ENCODE assay signal across 19 cellular contexts in genomic region chr10:114258274-114258840, GRCh38. TPM values are rescaled to one million over a fixed set of nuclear protein-coding genes. Genes with fewer than 3 reads are reported as not detected.
DNase-seq lines count a peak whose midpoint lies in the region; ATAC-seq and TF ChIP-seq lines count a peak whose summit lies in the region.
"Had no signal": no experiment of that assay in that cellular context is flagged by ENCODE, and none has a peak within 500 bp of the region (broad histone marks: within the 10 kb centered on the region; RNA-seq: fewer than 3 reads in every experiment).

No MANE protein-coding gene starts in this region.

- H3K36me3 ChIP-seq in HUES6 (ENCODE audit: control insufficient read depth, insufficient read depth, low read length) (no peaks in the 10 kb centered on the region), mucosa of stomach (ENCODE audit: control insufficient read depth, insufficient read depth, low read length) (no peaks in the 10 kb centered on the region), esophagus squamous epithelium (no peaks in the 10 kb centered on the region)
- H3K36me3 ChIP-seq: neutrophil had no signal

- H3K4me1 ChIP-seq in HUES6 (ENCODE audit: control insufficient read depth, insufficient read depth, low read length) = peaks cover 13% of the 10 kb centered on the region; the same call in 1 of the 2 replicates
- H3K4me1 ChIP-seq in mucosa of stomach (ENCODE audit: control insufficient read depth, insufficient read depth, low read length) = peaks cover 29% of the 10 kb centered on the region
- peaks cover 0 to 19% (median 0%) of the 10 kb centered on the region in 3 donors for H3K4me1 ChIP-seq in esophagus squamous epithelium
- H3K4me1 ChIP-seq: body of pancreas, testis had no signal

- no peaks in the 10 kb centered on the region for H3K36me3 Mint-ChIP-seq in CD4-positive, alpha-beta T cell (ENCODE audit: low read depth)
- no peaks in the 10 kb centered on the region for H3K36me3 Mint-ChIP-seq in MCF 10A (ENCODE audit: insufficient read depth, unreplicated experiment)

- H3K4me3 ChIP-seq in HUES6 (ENCODE audit: low read depth, low read length) (no peak overlapping the region), mucosa of stomach (ENCODE audit: low read length) (no peak overlapping the region), esophagus squamous epithelium (no peak overlapping the region)
- H3K4me3 ChIP-seq: body of pancreas, coronary artery, testis had no signal

- ATAC-seq in CD4-positive, alpha-beta T cell (ENCODE audit: poor library complexity) = peak; percentile 49
- no peak for ATAC-seq in HG02981 (IDR thresholded peaks at IDR 0.05; ENCODE audit: unreplicated experiment)
- ATAC-seq: body of pancreas had no signal

- peak overlapping the region; percentile 45 for H3K9ac ChIP-seq in HUES6 (ENCODE audit: low read length)
- H3K9ac ChIP-seq in mucosa of stomach (ENCODE audit: low read length) = peak overlapping the region; percentile 18

- CTCF ChIA-PET in CD4-positive, alpha-beta T cell (lab: Charles Lee) = no interaction called here
- CTCF ChIA-PET in MCF 10A (lab: Yijun Ruan, JAX) = interaction anchor here (0.5 to 1.2 kb wide), 2 partner anchors 15 to 1608 kb away, joined by 3 to 4 read pairs; no protein-coding TSS in a partner anchor

- intact Hi-C loops in CD4-positive, alpha-beta T cell (cut with DNase I, micrococcal nuclease) = no loop called here
- intact Hi-C loops in esophagus squamous epithelium (cut with DNase I) = no loop called here
- intact Hi-C loops in MCF 10A (cut with micrococcal nuclease) = no loop called here

- POLR2A ChIA-PET in CD4-positive, alpha-beta T cell (lab: Charles Lee) = interaction anchor here (1.1 kb wide), 1 partner anchor 84 kb away, joined by 7 read pairs; the partner anchor contains the start of gene CCDC186
- POLR2A ChIA-PET in MCF 10A (lab: Yijun Ruan, JAX) = interaction anchor here (1.2 kb wide), 1 partner anchor 13 kb away, joined by 3 read pairs; no protein-coding TSS in a partner anchor

- no peaks in the 10 kb centered on the region for H3K27me3 Mint-ChIP-seq in CD4-positive, alpha-beta T cell
- no peaks in the 10 kb centered on the region for H3K27me3 Mint-ChIP-seq in MCF 10A (ENCODE audit: insufficient read depth, unreplicated experiment)

- 78 to 79% methylated on average over 5 of the region's 5 CpGs for WGBS in esophagus squamous epithelium, 2 donors

- no TSS peak for BruUV-seq in MCF 10A (replicated peaks; lab: Mats Ljungman, UMichigan)

- H3K27ac ChIP-seq in CD4-positive, alpha-beta T cell (ENCODE audit: low read depth, low read length) = no peak overlapping the region
- H3K27ac ChIP-seq in HUES6 (ENCODE audit: low read depth, low read length) = no peak overlapping the region; the same call in 1 of the 2 replicates
- peak overlapping the region in 1 of 4 donors; percentile 25 for H3K27ac ChIP-seq in esophagus squamous epithelium
- H3K27ac ChIP-seq: coronary artery, neutrophil, testis had no signal

- peaks cover 7% of the 10 kb centered on the region for H3K4me1 Mint-ChIP-seq in CD4-positive, alpha-beta T cell (ENCODE audit: low read depth)
- H3K4me1 Mint-ChIP-seq in MCF 10A (ENCODE audit: insufficient read depth, unreplicated experiment) = peaks cover 13% of the 10 kb centered on the region

- no peaks in the 10 kb centered on the region for H3K27me3 ChIP-seq in CD4-positive, alpha-beta T cell (ENCODE audit: control insufficient read depth, insufficient read depth, low read length)
- H3K27me3 ChIP-seq in HUES6 (ENCODE audit: control insufficient read depth, insufficient read depth, low read length) (no peaks in the 10 kb centered on the region), mucosa of stomach (ENCODE audit: control insufficient read depth, insufficient read depth, low read length) (no peaks in the 10 kb centered on the region), esophagus squamous epithelium (no peaks in the 10 kb centered on the region)
- H3K27me3 ChIP-seq: body of pancreas, neutrophil, testis had no signal

- H3K27ac Mint-ChIP-seq in CD4-positive, alpha-beta T cell = no peak overlapping the region
- H3K27ac Mint-ChIP-seq in MCF 10A (ENCODE audit: low read depth, unreplicated experiment) = no peak overlapping the region
- H3K27ac Mint-ChIP-seq: activated T-helper 2 cell treated with anti-CD3 and anti-CD28 coated beads, Interferon-gamma antibody, Interleukin-2, Interleukin-4, amounts not matched to agents 10 μg/mL and 5 μg/mL and 100 μg/mL, durations not matched to agents 14 hours and 24 hours and 36 hours had no signal

- no peaks in the 10 kb centered on the region for H3K9me3 Mint-ChIP-seq in CD4-positive, alpha-beta T cell
- H3K9me3 Mint-ChIP-seq in MCF 10A (ENCODE audit: unreplicated experiment) = no peaks in the 10 kb centered on the region
- H3K9me3 Mint-ChIP-seq: activated T-helper 2 cell treated with anti-CD3 and anti-CD28 coated beads, Interferon-gamma antibody, Interleukin-2, Interleukin-4, amounts not matched to agents 10 μg/mL and 5 μg/mL and 100 μg/mL, durations not matched to agents 14 hours and 24 hours and 36 hours had no signal

- H3K9me3 ChIP-seq in CD4-positive, alpha-beta T cell (ENCODE audit: control insufficient read depth, low read length) = no peaks in the 10 kb centered on the region
- H3K9me3 ChIP-seq in HUES6 (ENCODE audit: control insufficient read depth, insufficient read depth, low read depth, low read length) (no peaks in the 10 kb centered on the region), mucosa of stomach (ENCODE audit: control insufficient read depth, low read length) (no peaks in the 10 kb centered on the region), esophagus squamous epithelium (no peaks in the 10 kb centered on the region)
- H3K9me3 ChIP-seq: body of pancreas, neutrophil, testis had no signal

- no peak overlapping the region for H3K4me3 Mint-ChIP-seq in CD4-positive, alpha-beta T cell
- H3K4me3 Mint-ChIP-seq in MCF 10A (ENCODE audit: unreplicated experiment) = no peak overlapping the region

- peak; percentile 19 for TF ChIP-seq POLR2A in erythroblast (IDR thresholded peaks at IDR 0.05; ENCODE audit: low read length)
- no peak for TF ChIP-seq POLR2A in esophagus squamous epithelium (IDR thresholded peaks at IDR 0.05)

- no peak for TF ChIP-seq CTCF in CD4-positive, alpha-beta T cell (IDR thresholded peaks at IDR 0.05)
- TF ChIP-seq CTCF in esophagus squamous epithelium (IDR thresholded peaks at IDR 0.05) (no peak), MCF 10A (IDR thresholded peaks at IDR 0.05; ENCODE audit: unreplicated experiment) (no peak)

- DNase-seq in CD4-positive, alpha-beta T cell = no peak
- DNase-seq in erythroblast (lab: John Stamatoyannopoulos, UW) = peak; percentile 20 to 23
- no peak for DNase-seq in esophagus squamous epithelium (lab: John Stamatoyannopoulos, UW)
- DNase-seq in HuH-7 (ENCODE audit: low spot score) = no peak
- no peak for DNase-seq in MCF 10A (ENCODE audit: unreplicated experiment)
- DNase-seq: activated CD4-positive, alpha-beta T cell treated with anti-CD3 and anti-CD28 coated beads for 48 hours; body of pancreas; hippocampal formation; NCI-H187; NCI-H345; RPMI8226; stimulated activated CD4-positive, alpha-beta T cell treated with anti-CD3 and anti-CD28 coated beads, Interleukin-12 subunit alpha, Interleukin-12 subunit beta, amount 100 ng/mL, for 4 hours; testis had no signal

RNA-seq across cellular contexts. Expression of gene VWA2, which starts 19.3 kb away (rescaled TPM):
- total RNA-seq in CD4-positive, alpha-beta T cell = not detected
- total RNA-seq in esophagus squamous epithelium = 1 to 10 TPM; 2.9 to 5.7 (median 4.9) TPM
- total RNA-seq in MCF 10A (2022) = not detected in 2 replicates
- total RNA-seq: activated T-helper 2 cell treated with anti-CD3 and anti-CD28 coated beads, Interferon-gamma antibody, Interleukin-2, Interleukin-4, amounts not matched to agents 10 μg/mL and 5 μg/mL and 100 μg/mL, durations not matched to agents 14 hours and 24 hours and 36 hours had no signal

Comparison
In these comparisons a context has a peak if more than half of its experiments do, and no peak if none do; other contexts are left out.
1. DNase-seq: peak in erythroblast (2 of 2); none in CD4-positive, alpha-beta T cell (0 of 10), esophagus squamous epithelium (single experiment), HuH-7 (single experiment) and MCF 10A (single experiment).